8 cellular contexts compared by ENCODE assay signal in the genomic region with DNA sequence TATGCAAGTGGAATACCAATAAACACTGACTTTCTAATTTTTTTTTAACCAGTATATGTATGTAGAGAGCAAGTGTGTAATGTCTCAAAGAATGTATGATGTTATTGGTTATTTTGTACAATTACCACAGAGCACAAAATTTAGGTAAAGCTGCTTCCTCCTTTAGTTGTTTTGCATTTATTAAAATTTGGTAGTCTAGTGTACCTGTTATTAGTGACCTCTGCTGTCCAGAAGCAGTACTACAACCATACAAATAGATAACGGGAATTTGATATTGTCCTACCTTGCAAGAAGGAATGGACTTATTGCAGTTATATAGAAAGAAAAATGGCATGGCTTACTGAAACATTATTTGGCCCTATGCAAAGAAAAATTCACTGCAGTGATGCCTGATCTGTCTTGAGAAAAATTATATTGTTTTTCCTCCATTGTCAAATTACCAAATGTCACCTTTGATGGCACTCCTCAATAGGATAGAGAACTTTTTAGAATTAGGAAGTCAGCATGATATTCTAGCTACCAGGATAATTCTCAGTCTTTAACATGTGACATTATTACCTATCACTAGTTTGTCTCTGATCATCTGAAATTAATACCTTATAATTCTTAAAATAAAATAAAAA.
DNase-seq lines count a peak whose midpoint lies in the region; ATAC-seq and TF ChIP-seq lines count a peak whose summit lies in the region.

No MANE protein-coding gene starts in this region.

- H3K27me3 ChIP-seq in cardiac muscle cell (no peaks in the 10 kb centered on the region), esophagus squamous epithelium (peaks cover 0 to 3% (median 0%) of the 10 kb centered on the region in 4 donors)

- DNase-seq in cardiac muscle cell (ENCODE audit: low read depth in 1 of 2, low spot score in 1 of 2) (peak; percentile 55 to 72), left ventricle myocardium superior (no peak), LHCN-M2 (ENCODE audit: low read depth) (peak; percentile 44), RWPE1 (ENCODE audit: low spot score) (peak; percentile 14), esophagus squamous epithelium (lab: John Stamatoyannopoulos, UW) (no peak), pons (ENCODE audit: low spot score) (peak; percentile 78), UCSD-AML1 (lab: John Stamatoyannopoulos, UW; ENCODE audit: unreplicated experiment) (no peak)

- 0 to 8% methylated on average over 1 of the region's 1 CpG for WGBS in esophagus squamous epithelium, 2 donors

- H3K4me3 ChIP-seq in cardiac muscle cell (no peak overlapping the region), esophagus squamous epithelium (no peak overlapping the region)

- no peaks in the 10 kb centered on the region for H3K36me3 ChIP-seq in cardiac muscle cell
- no peaks in the 10 kb centered on the region for H3K36me3 ChIP-seq in esophagus squamous epithelium

- H3K9me3 ChIP-seq in cardiac muscle cell (ENCODE audit: low read depth) (no peaks in the 10 kb centered on the region), esophagus squamous epithelium (no peaks in the 10 kb centered on the region)

- H3K27ac ChIP-seq in cardiac muscle cell (no peak overlapping the region), RWPE1 (no peak overlapping the region), esophagus squamous epithelium (no peak overlapping the region)

- no peak for TF ChIP-seq POLR2A in esophagus squamous epithelium (IDR thresholded peaks at IDR 0.05)

- POLR2A ChIA-PET in RWPE1 (lab: Yijun Ruan, JAX; ENCODE audit: low non-redundant PET) = no interaction called here

- intact Hi-C loops in left ventricle myocardium superior (cut with micrococcal nuclease) (loop anchor here (5.0 kb wide), 1 partner anchor 731 kb away; no protein-coding TSS in a partner anchor), esophagus squamous epithelium (cut with DNase I) (no loop called here)

- ATAC-seq in left ventricle myocardium superior = no peak
- ATAC-seq in GM18498 (IDR thresholded peaks at IDR 0.05; ENCODE audit: unreplicated experiment) = no peak

- CTCF ChIA-PET in RWPE1 (lab: Yijun Ruan, JAX) = interaction anchor here (0.6 to 0.7 kb wide), 4 partner anchors 295 to 960 kb away, joined by 3 to 4 read pairs (median 3); no protein-coding TSS in a partner anchor

- TF ChIP-seq CTCF in cardiac muscle cell (IDR thresholded peaks at IDR 0.05; ENCODE audit: low read depth, low read length) (peak; percentile 66), RWPE1 (conservative IDR thresholded peaks at IDR 0.05; ENCODE audit: low read depth) (peak; percentile 76), esophagus squamous epithelium (IDR thresholded peaks at IDR 0.05) (peak; percentile 30 to 75 (median 59))

- H3K4me1 ChIP-seq in cardiac muscle cell (ENCODE audit: low read depth) = no peaks in the 10 kb centered on the region
- H3K4me1 ChIP-seq in esophagus squamous epithelium = no peaks in the 10 kb centered on the region

Comparison
In these comparisons a context has a peak if more than half of its experiments do, and no peak if none do; other contexts are left out.
1. DNase-seq: peak in cardiac muscle cell (2 of 2), LHCN-M2 (single experiment), RWPE1 (single experiment) and pons (single experiment); none in left ventricle myocardium superior (single experiment), esophagus squamous epithelium (single experiment) and UCSD-AML1 (single experiment).
2. Peak in every context shown above with its lines, with median percentiles within 50 percentile points of each other: CTCF ChIP-seq.